Comparison of ENCODE assay signal across 8 cellular contexts in the genomic region with DNA sequence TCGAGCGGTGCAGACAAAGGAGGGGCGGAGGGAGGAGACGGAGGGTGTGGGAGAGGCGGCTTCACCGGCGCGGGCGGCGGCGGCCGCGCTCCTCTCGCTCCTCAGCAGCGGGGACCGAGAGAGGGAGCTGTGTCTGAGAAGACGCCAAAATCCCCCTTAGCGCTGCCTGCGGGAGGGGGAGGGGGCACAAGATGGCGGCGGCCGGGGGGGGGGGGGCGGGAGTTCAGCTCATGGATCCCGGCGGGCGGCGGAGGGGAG. TPM values are rescaled to one million over a fixed set of nuclear protein-coding genes. Genes with fewer than 3 reads are reported as not detected.
DNase-seq lines count a peak whose midpoint lies in the region; ATAC-seq and TF ChIP-seq lines count a peak whose summit lies in the region.

No MANE protein-coding gene starts in this region.

- H3K79me2 ChIP-seq in DOHH2 (ENCODE audit: control insufficient read depth, low read length) (peaks cover 53% of the 10 kb centered on the region), Karpas-422 (ENCODE audit: low read length) (peaks cover 48% of the 10 kb centered on the region)

- no peaks in the 10 kb centered on the region for H3K9me2 ChIP-seq in DOHH2 (replicated peaks; ENCODE audit: control insufficient read depth, low read length)
- H3K9me2 ChIP-seq in Karpas-422 (replicated peaks; ENCODE audit: insufficient read depth, low read length), result no peaks in the 10 kb centered on the region

- no peaks in the 10 kb centered on the region for H3K27me3 Mint-ChIP-seq in MCF 10A (ENCODE audit: insufficient read depth, unreplicated experiment)

- WGBS in lower leg skin, 2 donors, result 0% methylated on average over 17 of the region's 27 CpGs; no CpG with 5 or more reads in 1 of the 2 donors
- 0 to 2% methylated on average over 9 to 10 of the region's 27 CpGs for WGBS in tibial nerve, 2 donors

- intact Hi-C loops in MCF 10A (cut with micrococcal nuclease), result no loop called here
- intact Hi-C loops in lower leg skin (cut with DNase I; ENCODE audit: low total_unique reads), result no loop called here

- H3K27me3 ChIP-seq in DOHH2 (ENCODE audit: control insufficient read depth, low read length) (no peaks in the 10 kb centered on the region), Karpas-422 (ENCODE audit: low read length) (no peaks in the 10 kb centered on the region), tibial nerve (no peaks in the 10 kb centered on the region)

- peak overlapping the region; percentile 88 for H3K27ac Mint-ChIP-seq in MCF 10A (ENCODE audit: low read depth, unreplicated experiment)

- ATAC-seq in GM21576 (IDR thresholded peaks at IDR 0.05; ENCODE audit: unreplicated experiment), result peak; percentile 14

- POLR2A ChIA-PET in MCF 10A (lab: Yijun Ruan, JAX), result interaction anchor here (0.5 to 13.0 kb wide), 31 partner anchors 9 to 790 kb away, joined by 3 to 149 read pairs (median 4); a partner anchor contains a TSS

- peak overlapping the region; percentile 73 for H3K27ac ChIP-seq in DOHH2 (ENCODE audit: low read depth, low read length)
- peak overlapping the region; percentile 61 for H3K27ac ChIP-seq in Karpas-422 (ENCODE audit: low read length)
- peak overlapping the region; percentile 95 to 99 (median 99) for H3K27ac ChIP-seq in tibial nerve

- H3K36me3 ChIP-seq in DOHH2 (ENCODE audit: control insufficient read depth, low read length), result peaks cover 82% of the 10 kb centered on the region
- H3K36me3 ChIP-seq in Karpas-422 (ENCODE audit: insufficient read depth, low read length), result peaks cover 55% of the 10 kb centered on the region
- H3K36me3 ChIP-seq in tibial nerve, result peaks cover 0 to 31% (median 0%) of the 10 kb centered on the region in 3 donors

- no peak for TF ChIP-seq CTCF in DOHH2 (IDR thresholded peaks at IDR 0.05; ENCODE audit: low read depth, low read length, poor library complexity, severe bottlenecking)
- TF ChIP-seq CTCF in MCF 10A (IDR thresholded peaks at IDR 0.05; ENCODE audit: unreplicated experiment), result no peak
- TF ChIP-seq CTCF in lower leg skin (IDR thresholded peaks at IDR 0.05), result no peak
- no peak for TF ChIP-seq CTCF in tibial nerve (IDR thresholded peaks at IDR 0.05)

- peaks cover 43% of the 10 kb centered on the region for H3K4me1 ChIP-seq in DOHH2 (ENCODE audit: control insufficient read depth, low read length)
- peaks cover 56% of the 10 kb centered on the region for H3K4me1 ChIP-seq in Karpas-422 (ENCODE audit: low read length)
- H3K4me1 ChIP-seq in tibial nerve, result peaks cover 0 to 45% (median 28%) of the 10 kb centered on the region in 4 donors

- H4K20me1 ChIP-seq in DOHH2 (ENCODE audit: control insufficient read depth, insufficient read depth, low read depth, low read length) (peaks cover 19% of the 10 kb centered on the region), Karpas-422 (ENCODE audit: insufficient read depth, low read depth, low read length) (peaks cover 30% of the 10 kb centered on the region)

- CTCF ChIA-PET in MCF 10A (lab: Yijun Ruan, JAX), result interaction anchor here (0.6 to 14.2 kb wide), 21 partner anchors 9 to 777 kb away, joined by 3 to 256 read pairs (median 4); a partner anchor contains a TSS

- no peaks in the 10 kb centered on the region for H3K9me3 Mint-ChIP-seq in MCF 10A (ENCODE audit: unreplicated experiment)

- peaks cover 34% of the 10 kb centered on the region for H3F3A ChIP-seq in DOHH2 (ENCODE audit: control insufficient read depth, insufficient read depth)

- no peak overlapping the region for H3K4me2 ChIP-seq in DOHH2 (ENCODE audit: low read length)
- H3K4me2 ChIP-seq in Karpas-422 (ENCODE audit: low read depth, low read length, poor library complexity, severe bottlenecking), result no peak overlapping the region

- BruUV-seq in MCF 10A (replicated peaks; lab: Mats Ljungman, UMichigan), result no TSS peak

- DNase-seq in Karpas-422 (no peak), MCF 10A (ENCODE audit: unreplicated experiment) (no peak), lower leg skin (ENCODE audit: low spot score in 2 of 2) (no peak), tibial nerve (ENCODE audit: low spot score in 2 of 2) (no peak), amniotic stem cell (lab: John Stamatoyannopoulos, UW) (no peak)
- DNase-seq in stimulated activated CD4-positive, alpha-beta T cell treated with anti-CD3 and anti-CD28 coated beads, Interleukin-1b, Interleukin-23, amount 100 ng/mL, for 48 hours, result no peak

- no peak overlapping the region for H2AFZ ChIP-seq in Karpas-422 (ENCODE audit: low read length)

- peaks cover 25% of the 10 kb centered on the region for H3K4me1 Mint-ChIP-seq in MCF 10A (ENCODE audit: insufficient read depth, unreplicated experiment)

- no peak for TF ChIP-seq EP300 in tibial nerve (IDR thresholded peaks at IDR 0.05)

- H3K4me3 ChIP-seq in DOHH2 (ENCODE audit: low read length) (peak overlapping the region; percentile 68), Karpas-422 (ENCODE audit: low read length) (peak overlapping the region; percentile 60; the same call in 1 of the 2 replicates), lower leg skin (ENCODE audit: low read depth, poor library complexity, severe bottlenecking) (peak overlapping the region; percentile 30), tibial nerve (peak overlapping the region; percentile 52 to 91 (median 62))

- H3K9ac ChIP-seq in Karpas-422 (ENCODE audit: low read length), result peak overlapping the region; percentile 69

- peaks cover 89% of the 10 kb centered on the region for H3K36me3 Mint-ChIP-seq in MCF 10A (ENCODE audit: insufficient read depth, unreplicated experiment)

- H3K9me3 ChIP-seq in DOHH2 (ENCODE audit: control insufficient read depth, insufficient read depth, low read length) (no peaks in the 10 kb centered on the region), Karpas-422 (ENCODE audit: low read length) (no peaks in the 10 kb centered on the region), tibial nerve (no peaks in the 10 kb centered on the region)

- TF ChIP-seq POLR2A in lower leg skin (IDR thresholded peaks at IDR 0.05) (no peak), tibial nerve (IDR thresholded peaks at IDR 0.05) (no peak)

- H3K4me3 Mint-ChIP-seq in MCF 10A (ENCODE audit: unreplicated experiment), result peak overlapping the region; percentile 90

RNA-seq across cellular contexts. Expression of a gene that starts 0.3 kb away (rescaled TPM):
- total RNA-seq in Karpas-422 (2014; rRNA removed; shearing (Covaris generic); ENCODE audit: low replicate concordance), result 40.1 and 55.5 TPM in 2 replicates
- 62.4 and 77.5 TPM in 2 replicates for total RNA-seq in MCF 10A (2022)
- 10 to 100 TPM; 46.9 to 64.0 (median 53.3) TPM for total RNA-seq in lower leg skin
- 10 to 100 TPM; 40.2 to 57.9 (median 47.4) TPM for total RNA-seq in tibial nerve

RNA-seq across cellular contexts. Expression of a gene that starts 27.4 kb away (rescaled TPM):
- total RNA-seq in Karpas-422 (2014; rRNA removed; shearing (Covaris generic); ENCODE audit: low replicate concordance), result 37.5 and 67.2 TPM in 2 replicates
- total RNA-seq in MCF 10A (2022), result 66.8 and 79.8 TPM in 2 replicates
- total RNA-seq in lower leg skin, result 10 to 100 TPM; 38.8 to 79.6 (median 49.7) TPM
- total RNA-seq in tibial nerve, result 10 to 100 TPM; 29.4 to 54.2 (median 42.7) TPM

RNA-seq across cellular contexts. Expression of a gene that starts 27.6 kb away (rescaled TPM):
- total RNA-seq in Karpas-422 (2014; rRNA removed; shearing (Covaris generic); ENCODE audit: low replicate concordance), result 4.8 and 5.5 TPM in 2 replicates
- total RNA-seq in MCF 10A (2022) (5.8 and 6.0 TPM in 2 replicates), lower leg skin (1 to 10 TPM; 5.8 to 8.0 (median 6.8) TPM), tibial nerve (1 to 10 TPM; 4.2 to 5.7 (median 5.6) TPM)
